8 cellular contexts compared by ENCODE assay signal in genomic region chr12:119876761-119877638, GRCh38. TPM values are rescaled to one million over a fixed set of nuclear protein-coding genes. Genes with fewer than 3 reads are reported as not detected.
DNase-seq lines count a peak whose midpoint lies in the region; ATAC-seq, FAIRE-seq and TF ChIP-seq lines count a peak whose summit lies in the region.

TSS of gene CIT (minus strand) at chr12:119877320. CDS start at chr12:119876168, 1,152 bp downstream.

- H3K36me3 ChIP-seq in SU-DHL-6 (ENCODE audit: low read length) (peaks cover 3% of the 10 kb centered on the region; the same call in 1 of the 2 replicates), pancreas (no peaks in the 10 kb centered on the region), tibial nerve (no peaks in the 10 kb centered on the region)

- DNase-seq in NCI-H1417 (lab: John Stamatoyannopoulos, UW): peak; percentile 95 to 99 (median 99)
- peak; percentile 87 for DNase-seq in activated naive CD8-positive, alpha-beta T cell treated with anti-CD3 and anti-CD28 coated beads for 36 hours
- DNase-seq in Right ventricle myocardium superior: peak; percentile 92
- DNase-seq in pancreas: peak; percentile 79 to 92 (median 88)
- DNase-seq in tibial nerve (ENCODE audit: low spot score in 2 of 2): peak; percentile 66 to 76

- H3K4me3 ChIP-seq in GM12875 (ENCODE audit: low read depth, low read length) (peak within 1 kb of the TSS; percentile 83), SU-DHL-6 (ENCODE audit: insufficient read depth, low read length, poor library complexity, severe bottlenecking) (peak within 1 kb of the TSS; percentile 82), pancreas (peak within 1 kb of the TSS; percentile 68 to 97 (median 74)), tibial nerve (peak within 1 kb of the TSS; percentile 50 to 84 (median 71))

- TF ChIP-seq CTCF in GM12875 (IDR thresholded peaks at IDR 0.05; ENCODE audit: borderline replicate concordance, insufficient read depth, low read depth, low read length): no peak
- TF ChIP-seq CTCF in SU-DHL-6 (IDR thresholded peaks at IDR 0.05; ENCODE audit: insufficient read depth, low read length, poor library complexity, severe bottlenecking): no peak
- no peak for TF ChIP-seq CTCF in pancreas (IDR thresholded peaks at IDR 0.05)
- TF ChIP-seq CTCF in tibial nerve (IDR thresholded peaks at IDR 0.05): no peak

- peak; percentile 83 for FAIRE-seq in pancreas (lab: Jason Lieb, UNC)

- peak within 1 kb of the TSS; percentile 74 for H3K27ac Mint-ChIP-seq in activated naive CD8-positive, alpha-beta T cell treated with anti-CD3 and anti-CD28 coated beads for 36 hours

- no peak for TF ChIP-seq EP300 in tibial nerve (IDR thresholded peaks at IDR 0.05)

- no peaks in the 10 kb centered on the region for H3K9me2 ChIP-seq in SU-DHL-6 (replicated peaks; ENCODE audit: insufficient read depth, low read length)

- no peaks in the 10 kb centered on the region for H3K9me3 ChIP-seq in SU-DHL-6 (ENCODE audit: insufficient read depth, low read length)
- no peaks in the 10 kb centered on the region for H3K9me3 ChIP-seq in pancreas
- no peaks in the 10 kb centered on the region for H3K9me3 ChIP-seq in tibial nerve

- peak; percentile 99 for ATAC-seq in HG02763 (IDR thresholded peaks at IDR 0.05; ENCODE audit: unreplicated experiment)
- ATAC-seq in Right ventricle myocardium superior (ENCODE audit: poor library complexity): peak; percentile 100
- ATAC-seq in pancreas: peak; percentile 100

- H3K27me3 ChIP-seq in SU-DHL-6 (ENCODE audit: low read length): no peaks in the 10 kb centered on the region
- H3K27me3 ChIP-seq in pancreas: no peaks in the 10 kb centered on the region
- H3K27me3 ChIP-seq in tibial nerve: no peaks in the 10 kb centered on the region

- WGBS in pancreas, 2 donors: 0 to 1% methylated on average over 47 to 56 of the region's 56 CpGs
- 1 to 2% methylated on average over 37 to 51 of the region's 56 CpGs for WGBS in tibial nerve, 2 donors

- peaks cover 15% of the 10 kb centered on the region for H3K36me3 Mint-ChIP-seq in activated naive CD8-positive, alpha-beta T cell treated with anti-CD3 and anti-CD28 coated beads for 36 hours

- peak within 1 kb of the TSS; percentile 93 for H3K4me3 Mint-ChIP-seq in activated naive CD8-positive, alpha-beta T cell treated with anti-CD3 and anti-CD28 coated beads for 36 hours

- peak within 1 kb of the TSS; percentile 97 for H2AFZ ChIP-seq in SU-DHL-6 (ENCODE audit: low read depth, low read length, severe bottlenecking)

- peaks cover 13% of the 10 kb centered on the region for H3K4me1 Mint-ChIP-seq in activated naive CD8-positive, alpha-beta T cell treated with anti-CD3 and anti-CD28 coated beads for 36 hours

- intact Hi-C loops in Right ventricle myocardium superior (cut with DNase I): no loop called here
- intact Hi-C loops in pancreas (cut with DNase I): no loop called here

- no peaks in the 10 kb centered on the region for H3K27me3 Mint-ChIP-seq in activated naive CD8-positive, alpha-beta T cell treated with anti-CD3 and anti-CD28 coated beads for 36 hours

- no peaks in the 10 kb centered on the region for H4K20me1 ChIP-seq in SU-DHL-6 (ENCODE audit: low read depth, low read length)

- H3K27ac ChIP-seq in SU-DHL-6 (ENCODE audit: low read depth, low read length) (peak within 1 kb of the TSS; percentile 49), pancreas (no peak within 1 kb of the TSS), tibial nerve (peak within 1 kb of the TSS in 2 of 4 donors; percentile 61 to 65)

- H3K79me2 ChIP-seq in SU-DHL-6 (ENCODE audit: insufficient read depth, low read length): peaks cover 15% of the 10 kb centered on the region

- H3K9me3 Mint-ChIP-seq in activated naive CD8-positive, alpha-beta T cell treated with anti-CD3 and anti-CD28 coated beads for 36 hours: no peaks in the 10 kb centered on the region

- peak within 1 kb of the TSS; percentile 65 for H3K4me2 ChIP-seq in SU-DHL-6 (ENCODE audit: low read depth, low read length, poor library complexity, severe bottlenecking)

- no peaks in the 10 kb centered on the region for H3F3A ChIP-seq in SU-DHL-6 (ENCODE audit: insufficient read depth)

- peak within 1 kb of the TSS; percentile 83 for H3K9ac ChIP-seq in SU-DHL-6 (ENCODE audit: low read length)

- H3K4me1 ChIP-seq in pancreas (no peaks in the 10 kb centered on the region), tibial nerve (peaks cover 0 to 12% (median 0%) of the 10 kb centered on the region in 4 donors)

- TF ChIP-seq POLR2A in tibial nerve (IDR thresholded peaks at IDR 0.05): no peak

RNA-seq across cellular contexts. Expression of gene CIT, which starts in this region (rescaled TPM):
- 10 to 100 TPM; 41.8 to 42.4 TPM for total RNA-seq in activated naive CD8-positive, alpha-beta T cell treated with anti-CD3 and anti-CD28 coated beads for 36 hours
- total RNA-seq in Right ventricle myocardium superior (2.6 TPM), pancreas (1 to 10 TPM in 2 of 6 donors, under 1 TPM in 4; 0.56 to 2.7 (median 0.84) TPM), tibial nerve (10 to 100 TPM; 22.0 to 72.1 (median 40.8) TPM)
- 1 to 10 TPM in 1 of 2 donors, under 1 TPM in 1; 0.38 to 1.0 TPM for polyA plus RNA-seq in pancreas
